Comparison of ENCODE assay signal across 21 cellular contexts in the genomic region with DNA sequence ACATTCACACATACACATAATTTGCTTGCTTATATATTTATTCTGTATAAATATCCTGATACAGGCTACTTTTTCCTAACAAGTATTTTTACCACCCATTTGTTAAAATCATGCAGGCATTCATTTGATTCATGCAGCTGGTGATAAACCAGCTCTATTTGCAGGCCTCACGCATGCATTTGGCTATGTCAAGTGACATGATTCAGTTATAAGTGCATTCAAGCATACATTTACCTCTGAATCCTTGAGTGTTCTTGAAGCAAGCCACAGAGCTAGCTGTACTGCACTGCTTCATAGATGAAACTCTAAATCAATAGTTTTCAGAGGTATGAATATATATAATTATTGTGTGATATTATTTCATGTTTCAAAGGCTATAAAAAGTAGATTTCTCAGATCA.
"Had no signal": no experiment of that assay in that cellular context is flagged by ENCODE, and none has a peak within 500 bp of the region (broad histone marks: within the 10 kb centered on the region; RNA-seq: fewer than 3 reads in every experiment).

No MANE protein-coding gene starts in this region.

- DNase-seq: KBM-7; MV-4-11; NCI-H1048; NCI-H1105 treated with DMSO at 0.1 percent for 48 hours; NCI-H1417 treated with DMSO at 0.1 percent for 48 hours; NCI-H146; NCI-H1694 treated with DMSO at 0.1 percent for 48 hours; NCI-H1930; NCI-H2081; NCI-H2107; NCI-H2171 treated with DMSO at 0.1 percent for 48 hours; NCI-H345; NCI-H446 treated with DMSO at 0.1 percent for 48 hours; NCI-H510A treated with DMSO at 0.1 percent for 48 hours; NCI-H526; NCI-H748 treated with DMSO at 0.1 percent for 48 hours; NK-92 treated with Interleukin-12 subunit alpha and Interleukin-12 subunit beta, amount 100 ng/mL, for 24 hours; PC-3; SHP77 treated with DMSO at 0.1 percent for 48 hours; SJCRH30 had no signal

- ATAC-seq: Panc1, PC-3 had no signal
